Comparison of ENCODE assay signal across 1 cellular context in the genomic region with DNA sequence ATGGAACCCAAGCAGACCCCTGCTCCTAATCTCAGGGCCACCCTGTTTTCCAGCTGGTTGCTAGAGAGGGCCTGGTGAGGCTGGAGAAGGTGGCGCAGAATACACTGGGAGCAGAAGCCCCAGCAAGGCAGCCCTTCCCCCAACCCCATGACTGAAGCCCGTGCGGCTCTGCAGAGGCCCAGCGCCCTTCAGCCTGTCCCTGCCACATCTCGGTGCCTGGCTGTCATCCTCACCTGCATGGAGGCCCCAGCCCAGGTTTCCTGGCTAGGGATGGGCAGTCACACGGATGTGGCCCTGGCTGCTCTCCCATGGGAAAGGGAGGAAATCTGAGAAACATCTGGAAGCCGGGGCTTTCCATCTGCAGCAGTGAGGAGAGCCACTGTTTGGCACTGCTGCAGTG.
TF ChIP-seq lines count a peak whose summit lies in the region.

No MANE protein-coding gene starts in this region.

TF ChIP-seq in H1, 55 proteins besides CTCF, POLR2A, EP300 and RAD21 (continued from another document):
- no peak for TF ChIP-seq EZH2 (IDR thresholded peaks at IDR 0.05; ENCODE audit: low read depth, low read length, severe bottlenecking)
- TF ChIP-seq, protein P1, sequence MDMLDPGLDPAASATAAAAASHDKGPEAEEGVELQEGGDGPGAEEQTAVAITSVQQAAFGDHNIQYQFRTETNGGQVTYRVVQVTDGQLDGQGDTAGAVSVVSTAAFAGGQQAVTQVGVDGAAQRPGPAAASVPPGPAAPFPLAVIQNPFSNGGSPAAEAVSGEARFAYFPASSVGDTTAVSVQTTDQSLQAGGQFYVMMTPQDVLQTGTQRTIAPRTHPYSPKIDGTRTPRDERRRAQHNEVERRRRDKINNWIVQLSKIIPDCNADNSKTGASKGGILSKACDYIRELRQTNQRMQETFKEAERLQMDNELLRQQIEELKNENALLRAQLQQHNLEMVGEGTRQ (IDR thresholded peaks at IDR 0.05; ENCODE audit: low read length) = no peak
- no peak for TF ChIP-seq SUZ12 (IDR thresholded peaks at IDR 0.05; ENCODE audit: low read length)
- no peak for TF ChIP-seq GABPA (IDR thresholded peaks at IDR 0.05; ENCODE audit: borderline replicate concordance, insufficient read depth, low read length)
- no peak for TF ChIP-seq KDM5A (IDR thresholded peaks at IDR 0.05; ENCODE audit: low read length)
- TF ChIP-seq NRF1 (IDR thresholded peaks at IDR 0.05; ENCODE audit: low read depth, low read length) = no peak
- TF ChIP-seq KDM4A (IDR thresholded peaks at IDR 0.05; ENCODE audit: low read depth, low read length, severe bottlenecking) = no peak
- no peak for TF ChIP-seq TCF12 (IDR thresholded peaks at IDR 0.05; ENCODE audit: low read depth, low read length)
- no peak for TF ChIP-seq SIN3A (conservative IDR thresholded peaks at IDR 0.05 in 1 of 2, IDR thresholded peaks at IDR 0.05 in 1 of 2; ENCODE audit: low read depth in 1 of 2, low read length in 2 of 2)
- no peak for TF ChIP-seq SRF (IDR thresholded peaks at IDR 0.05; ENCODE audit: low read depth, low read length)
- TF ChIP-seq CTBP2 (IDR thresholded peaks at IDR 0.05; ENCODE audit: borderline replicate concordance, insufficient read depth, insufficient read length, low read length) = no peak
